Comparison of ENCODE assay signal across 13 cellular contexts in genomic region chr10:6567894-6568293, GRCh38.
"Had no signal": no experiment of that assay in that cellular context is flagged by ENCODE, and none has a peak within 500 bp of the region (broad histone marks: within the 10 kb centered on the region; RNA-seq: fewer than 3 reads in every experiment).

No MANE protein-coding gene starts in this region.

- H3K27ac ChIP-seq: adrenal gland, body of pancreas, gastroesophageal sphincter, prostate gland, testis had no signal

- H3K4me1 ChIP-seq: adrenal gland, body of pancreas, gastroesophageal sphincter, prostate gland, testis had no signal

- H3K9me3 ChIP-seq: adrenal gland, body of pancreas, gastroesophageal sphincter, prostate gland, testis had no signal

- H3K27ac Mint-ChIP-seq: mesothelial cell of epicardium; stimulated activated naive CD8-positive, alpha-beta T cell treated with anti-CD3 and anti-CD28 coated beads, Interleukin-15, amount 100 ng/mL, for 72 hours had no signal

- H3K4me1 Mint-ChIP-seq: mesothelial cell of epicardium had no signal

- H3K9me3 Mint-ChIP-seq: activated CD4-positive, alpha-beta memory T cell treated with anti-CD3 and anti-CD28 coated beads for 36 hours; mesothelial cell of epicardium; stimulated activated naive CD8-positive, alpha-beta T cell treated with anti-CD3 and anti-CD28 coated beads, Interleukin-15, amount 100 ng/mL, for 72 hours had no signal

- H3K27me3 ChIP-seq: adrenal gland, body of pancreas, gastroesophageal sphincter, testis had no signal

- H3K36me3 Mint-ChIP-seq: mesothelial cell of epicardium had no signal

- H3K36me3 ChIP-seq: adrenal gland, gastroesophageal sphincter, prostate gland had no signal

- DNase-seq: activated CD4-positive, alpha-beta memory T cell treated with anti-CD3 and anti-CD28 coated beads for 36 hours; activated CD4-positive, CD25-positive, alpha-beta regulatory T cell treated with anti-CD3 and anti-CD28 coated beads, Interleukin-2, amount 50 U/mL, for 72 hours; activated gamma-delta T cell; adrenal gland; body of pancreas; central memory CD4-positive, alpha-beta T cell; effector memory CD4-positive, alpha-beta T cell; stimulated activated naive CD8-positive, alpha-beta T cell treated with anti-CD3 and anti-CD28 coated beads, Interleukin-15, amount 100 ng/mL, for 72 hours; testis had no signal

- ATAC-seq: body of pancreas; gastroesophageal sphincter; sciatic nerve; stimulated activated naive CD8-positive, alpha-beta T cell treated with anti-CD3 and anti-CD28 coated beads, Interleukin-15, amount 100 ng/mL, for 72 hours had no signal

- H3K27me3 Mint-ChIP-seq: activated CD4-positive, alpha-beta memory T cell treated with anti-CD3 and anti-CD28 coated beads for 36 hours; stimulated activated naive CD8-positive, alpha-beta T cell treated with anti-CD3 and anti-CD28 coated beads, Interleukin-15, amount 100 ng/mL, for 72 hours had no signal

- H3K4me3 Mint-ChIP-seq: activated CD4-positive, alpha-beta memory T cell treated with anti-CD3 and anti-CD28 coated beads for 36 hours; mesothelial cell of epicardium; stimulated activated naive CD8-positive, alpha-beta T cell treated with anti-CD3 and anti-CD28 coated beads, Interleukin-15, amount 100 ng/mL, for 72 hours had no signal

- H3K4me3 ChIP-seq: adrenal gland, body of pancreas, gastroesophageal sphincter, prostate gland, testis had no signal
